In genomic region chr19:42710986-42711385, GRCh38 we compare ENCODE assay signal across 6 cellular contexts. TPM values are rescaled to one million over a fixed set of nuclear protein-coding genes. Genes with fewer than 3 reads are reported as not detected.
"Had no signal": no experiment of that assay in that cellular context is flagged by ENCODE, and none has a peak within 500 bp of the region (broad histone marks: within the 10 kb centered on the region; RNA-seq: fewer than 3 reads in every experiment).

No MANE protein-coding gene starts in this region.

RNA-seq across cellular contexts. Expression of gene PSG3, which starts 29.3 kb away (rescaled TPM):
- total RNA-seq: PC-9, Right ventricle myocardium inferior, RPMI7951, SJCRH30, SK-MEL-5 had no signal

RNA-seq across cellular contexts. Expression of gene PSG8, which starts 54.5 kb away (rescaled TPM):
- total RNA-seq: M059J, Right ventricle myocardium inferior, RPMI7951, SJCRH30 had no signal
